Comparison of ENCODE assay signal across 31 cellular contexts in the genomic region with DNA sequence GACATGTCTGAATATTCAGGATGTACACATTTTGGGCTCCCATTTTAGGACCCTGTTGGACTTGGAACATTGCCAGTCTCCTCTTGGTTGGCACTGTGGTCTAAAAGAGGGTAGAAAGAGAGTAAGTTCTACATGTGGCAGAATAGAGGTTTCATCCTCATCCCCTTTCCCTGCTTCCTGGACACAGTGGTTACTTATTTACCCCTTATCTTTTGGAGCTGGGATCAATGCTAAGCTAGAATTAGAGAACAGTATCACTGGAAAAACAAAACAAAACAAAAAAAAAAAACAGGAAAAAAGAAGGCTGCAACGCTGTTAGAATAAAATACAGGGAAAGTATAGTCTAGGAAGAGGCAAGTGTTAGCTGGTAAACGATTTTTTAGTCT.
"Had no signal": no experiment of that assay in that cellular context is flagged by ENCODE, and none has a peak within 500 bp of the region (broad histone marks: within the 10 kb centered on the region; RNA-seq: fewer than 3 reads in every experiment).

No MANE protein-coding gene starts in this region.

- H3K79me2 ChIP-seq: parathyroid adenoma had no signal

- H3K4me3 ChIP-seq: neural progenitor cell, ovary, psoas muscle, skin epidermis, smooth muscle cell, spleen, suprapubic skin, testis, tibial artery, transverse colon, upper lobe of right lung, uterus had no signal

- H3K36me3 Mint-ChIP-seq: natural killer cell; neural progenitor cell; stimulated activated memory B cell treated with anti-CD40 and anti-IgM and Interleukin-4, amounts not matched to agents 10 μg/mL and 1 μg/mL and 100 μg/mL, for 72 hours had no signal

- DNase-seq: natural killer cell; occipital lobe; ovary; posterior cingulate gyrus; psoas muscle; right cardiac atrium; spleen; stimulated activated CD4-positive, alpha-beta T cell treated with anti-CD3 and anti-CD28 coated beads, Interleukin-12 subunit alpha, Interleukin-12 subunit beta, amount 100 ng/mL, for 4 hours; stimulated activated CD4-positive, alpha-beta T cell treated with anti-CD3 and anti-CD28 coated beads, Interleukin-1b, Interleukin-23, amount 100 ng/mL, for 48 hours; stimulated activated CD4-positive, alpha-beta T cell treated with anti-CD3 and anti-CD28 coated beads, Interleukin-4, amount 100 ng/mL, for 1 hour; stimulated activated CD4-positive, alpha-beta T cell treated with anti-CD3 and anti-CD28 coated beads, Interleukin-4, amount 100 ng/mL, for 4 hours; stimulated activated CD8-positive, alpha-beta memory T cell treated with anti-CD3 and anti-CD28 coated beads, Interleukin-4, amount 100 ng/mL, for 48 hours; stimulated activated naive CD4-positive, alpha-beta T cell; stimulated activated naive CD8-positive, alpha-beta T cell treated with anti-CD3 and anti-CD28 coated beads, Interleukin-15, amount 100 ng/mL, for 72 hours; stimulated activated naive CD8-positive, alpha-beta T cell treated with anti-CD3 and anti-CD28 coated beads, Interleukin-15, Interleukin-2, amounts not matched to agents 100 U/mL and 50 U/mL, for 24 hours; substantia nigra; testis; tibial artery; transverse colon; upper lobe of right lung; uterus had no signal

- H2AFZ ChIP-seq: neural progenitor cell had no signal

- H3K27me3 Mint-ChIP-seq: progenitor cell of endocrine pancreas had no signal

- H3K9me3 ChIP-seq: ovary, psoas muscle, spleen, suprapubic skin, testis, tibial artery, transverse colon, upper lobe of right lung, uterus had no signal

- H3K4me1 Mint-ChIP-seq: natural killer cell; neural progenitor cell; stimulated activated memory B cell treated with anti-CD40 and anti-IgM and Interleukin-4, amounts not matched to agents 10 μg/mL and 1 μg/mL and 100 μg/mL, for 72 hours; stimulated activated naive CD8-positive, alpha-beta T cell treated with anti-CD3 and anti-CD28 coated beads, Interleukin-15, amount 100 ng/mL, for 72 hours had no signal

- H3K4me2 ChIP-seq: neural progenitor cell, smooth muscle cell had no signal

- H3K9me3 Mint-ChIP-seq: nephron; neural progenitor cell; stimulated activated memory B cell treated with anti-CD40 and anti-IgM and Interleukin-4, amounts not matched to agents 10 μg/mL and 1 μg/mL and 100 μg/mL, for 72 hours had no signal

- H3K9ac ChIP-seq: neural progenitor cell, parathyroid adenoma had no signal

- H3K27me3 ChIP-seq: neural progenitor cell, ovary, suprapubic skin, testis, tibial artery, transverse colon, upper lobe of right lung, uterus had no signal

- H3K4me3 Mint-ChIP-seq: natural killer cell; nephron; neural progenitor cell; stimulated activated memory B cell treated with anti-CD40 and anti-IgM and Interleukin-4, amounts not matched to agents 10 μg/mL and 1 μg/mL and 100 μg/mL, for 72 hours; stimulated activated naive CD8-positive, alpha-beta T cell treated with anti-CD3 and anti-CD28 coated beads, Interleukin-15, amount 100 ng/mL, for 72 hours; type B pancreatic cell had no signal

- H3K4me1 ChIP-seq: psoas muscle, spleen, testis, tibial artery, transverse colon, upper lobe of right lung, uterus had no signal

- H3K27ac Mint-ChIP-seq: natural killer cell; nephron; neural progenitor cell; progenitor cell of endocrine pancreas; stimulated activated memory B cell treated with anti-CD40 and anti-IgM and Interleukin-4, amounts not matched to agents 10 μg/mL and 1 μg/mL and 100 μg/mL, for 72 hours; stimulated activated naive CD8-positive, alpha-beta T cell treated with anti-CD3 and anti-CD28 coated beads, Interleukin-15, amount 100 ng/mL, for 72 hours had no signal

- H3K36me3 ChIP-seq: neural progenitor cell, ovary, spleen, suprapubic skin, tibial artery, transverse colon, upper lobe of right lung, uterus had no signal

- ATAC-seq: natural killer cell; psoas muscle; right cardiac atrium; sciatic nerve; stimulated activated memory B cell treated with anti-CD40 and anti-IgM and Interleukin-4, amounts not matched to agents 10 μg/mL and 1 μg/mL and 100 μg/mL, for 72 hours; stimulated activated naive CD8-positive, alpha-beta T cell treated with anti-CD3 and anti-CD28 coated beads, Interleukin-15, amount 100 ng/mL, for 72 hours; stimulated activated naive CD8-positive, alpha-beta T cell treated with anti-CD3 and anti-CD28 coated beads, Interleukin-15, Interleukin-2, amounts not matched to agents 100 U/mL and 50 U/mL, for 24 hours; upper lobe of right lung had no signal

- H3K27ac ChIP-seq: neural progenitor cell, ovary, parathyroid adenoma, psoas muscle, skin epidermis, spleen, suprapubic skin, testis, tibial artery, transverse colon, upper lobe of right lung, uterus had no signal
